ENCODE assay signal across 1 cellular context in genomic region chr3:152301745-152302181, GRCh38.
TF ChIP-seq lines count a peak whose summit lies in the region.

No MANE protein-coding gene starts in this region.

TF ChIP-seq in K562, 482 proteins besides CTCF, POLR2A, EP300 and RAD21 (continued from another document):
- TF ChIP-seq THAP12 (CRISPR knock-in tag; IDR thresholded peaks at IDR 0.05) (no peak), ZNF3 (CRISPR knock-in tag; IDR thresholded peaks at IDR 0.05) (no peak), SOX6 (IDR thresholded peaks at IDR 0.05) (no peak), NCOA2 (IDR thresholded peaks at IDR 0.05; ENCODE audit: partially characterized antibody in 2 of 2) (no peak), ZNF24 (IDR thresholded peaks at IDR 0.05) (no peak)
